Comparison of ENCODE assay signal across 1 cellular context in genomic region chr17:78988152-78988551, GRCh38.
TF ChIP-seq lines count a peak whose summit lies in the region.

No MANE protein-coding gene starts in this region.

TF ChIP-seq in HCT116, 20 proteins besides CTCF, POLR2A, EP300 and RAD21 (continued from another document):
- no peak for TF ChIP-seq SIN3A (IDR thresholded peaks at IDR 0.05; ENCODE audit: low read depth)
- no peak for TF ChIP-seq CBX3 (IDR thresholded peaks at IDR 0.05; ENCODE audit: low read depth)
- no peak for TF ChIP-seq ZFX (IDR thresholded peaks at IDR 0.05)
- TF ChIP-seq REST (IDR thresholded peaks at IDR 0.05; ENCODE audit: low read depth), result no peak
- TF ChIP-seq MAX (IDR thresholded peaks at IDR 0.05), result no peak
TF ChIP-seq in HCT116: peak in this region for 0.
